8 cellular contexts compared by ENCODE assay signal in the genomic region with DNA sequence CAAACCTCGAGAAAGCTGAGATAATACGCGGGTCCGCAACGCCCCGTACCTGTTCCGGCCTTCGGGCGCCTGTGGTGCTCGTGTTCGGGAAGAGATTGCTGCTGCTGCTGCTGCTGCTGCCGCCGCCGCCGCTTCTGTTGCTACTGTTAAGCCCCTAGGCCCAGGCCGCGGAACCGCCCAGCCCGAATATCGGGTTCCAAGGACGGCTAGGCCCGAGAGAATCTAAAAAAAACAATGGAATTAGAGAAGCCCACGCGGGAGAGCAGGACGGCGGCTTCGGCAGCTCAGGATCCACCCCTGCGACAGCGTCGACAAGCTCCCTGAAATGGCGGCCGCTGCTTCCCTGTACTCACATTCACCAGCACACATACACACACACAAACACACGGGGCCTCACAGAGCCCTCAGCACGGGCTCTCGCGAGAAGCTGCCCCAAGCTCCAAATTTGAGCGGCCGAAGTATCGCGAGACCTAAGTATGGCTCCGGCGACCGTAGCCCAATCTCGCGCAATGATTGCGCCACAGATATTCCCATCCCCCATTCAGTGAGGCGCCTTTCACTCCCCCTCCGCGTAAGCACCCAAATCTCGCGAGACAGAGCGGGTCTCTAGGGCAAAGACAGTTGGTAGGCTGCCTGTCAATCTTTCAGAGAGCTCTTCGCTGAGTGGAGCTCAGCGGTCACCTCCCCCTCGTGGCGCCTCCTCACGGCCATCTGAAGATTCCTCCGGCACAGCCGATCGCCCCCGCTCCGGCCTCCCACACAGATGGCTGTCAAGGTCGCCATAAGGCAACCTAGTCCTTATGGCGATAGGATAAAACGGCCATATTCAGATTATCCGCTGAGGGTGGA. TPM values are rescaled to one million over a fixed set of nuclear protein-coding genes. Genes with fewer than 3 reads are reported as not detected.
DNase-seq lines count a peak whose midpoint lies in the region; ATAC-seq and TF ChIP-seq lines count a peak whose summit lies in the region.

TSS of gene RBM39 (minus strand) at position 369 of the 849 bp plus-strand sequence. CDS start 1,386 bp downstream, outside the sequence.

- peak; percentile 83 for ATAC-seq in HG02610 (IDR thresholded peaks at IDR 0.05; ENCODE audit: unreplicated experiment)
- peak; percentile 88 to 91 for ATAC-seq in activated naive CD4-positive, alpha-beta T cell treated with anti-CD3 and anti-CD28 coated beads, Interleukin-2, amount 50 U/mL, for 72 hours

- DNase-seq in NCI-H1092 treated with DMSO at 0.1 percent for 48 hours (lab: John Stamatoyannopoulos, UW) (peak; percentile 100), SKM-1 (lab: John Stamatoyannopoulos, UW; ENCODE audit: unreplicated experiment) (peak; percentile 99), globus pallidus (ENCODE audit: low spot score) (peak; percentile 100), occipital lobe (lab: John Stamatoyannopoulos, UW) (peak; percentile 99)
- peak; percentile 98 to 100 for DNase-seq in activated naive CD4-positive, alpha-beta T cell treated with anti-CD3 and anti-CD28 coated beads, Interleukin-2, amount 50 U/mL, for 72 hours (ENCODE audit: low spot score in 2 of 2)

- H3K27ac ChIP-seq in temporal lobe (ENCODE audit: low read depth, low read length): peak within 1 kb of the TSS; percentile 97

- peak; percentile 88 for TF ChIP-seq POLR2A in GM10847 (IDR thresholded peaks at IDR 0.05; ENCODE audit: extremely low read depth, insufficient read length)

- peaks cover 47 to 52% of the 10 kb centered on the region in 2 donors for H3K36me3 Mint-ChIP-seq in activated naive CD4-positive, alpha-beta T cell treated with anti-CD3 and anti-CD28 coated beads, Interleukin-2, amount 50 U/mL, for 72 hours

- no peaks in the 10 kb centered on the region for H3K9me3 Mint-ChIP-seq in activated naive CD4-positive, alpha-beta T cell treated with anti-CD3 and anti-CD28 coated beads, Interleukin-2, amount 50 U/mL, for 72 hours

- H3K27ac Mint-ChIP-seq in activated naive CD4-positive, alpha-beta T cell treated with anti-CD3 and anti-CD28 coated beads, Interleukin-2, amount 50 U/mL, for 72 hours: peak within 1 kb of the TSS; percentile 100

RNA-seq across cellular contexts. Expression of gene RBM39, which starts in this region (rescaled TPM):
- 100 to 1,000 TPM; 343 to 380 TPM for total RNA-seq in activated naive CD4-positive, alpha-beta T cell treated with anti-CD3 and anti-CD28 coated beads, Interleukin-2, amount 50 U/mL, for 72 hours
- total RNA-seq in occipital lobe (490 TPM), temporal lobe (298 TPM)

Comparison
In these comparisons a context has a peak if more than half of its experiments do, and no peak if none do; other contexts are left out.
1. Peak in every context shown above with its lines: DNase-seq, ATAC-seq and H3K27ac ChIP-seq.